Comparison of ENCODE assay signal across 29 cellular contexts in the genomic region with DNA sequence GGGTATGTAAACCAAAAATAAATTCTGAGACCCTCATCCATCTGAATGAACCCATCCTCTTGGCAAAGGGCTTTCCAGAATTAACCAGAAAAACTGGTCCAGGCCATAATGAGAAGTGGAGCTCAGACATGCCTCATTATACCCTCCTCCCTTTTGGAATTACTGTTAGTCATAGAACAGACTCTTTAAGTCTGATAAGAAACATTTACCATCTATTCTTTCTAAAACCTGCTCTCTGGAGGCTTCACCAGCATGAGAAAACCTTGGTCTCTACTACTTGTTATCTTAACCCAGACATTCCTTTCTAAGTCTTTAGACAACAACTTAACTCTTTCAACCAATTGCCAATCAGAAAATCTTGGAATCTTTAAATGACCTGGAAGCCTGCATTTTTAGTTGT.
"Had no signal": no experiment of that assay in that cellular context is flagged by ENCODE, and none has a peak within 500 bp of the region (broad histone marks: within the 10 kb centered on the region; RNA-seq: fewer than 3 reads in every experiment).

No MANE protein-coding gene starts in this region.

- DNase-seq: activated B cell treated with CpG ODN at 0.5 μM for 24 hours; activated CD4-positive, alpha-beta T cell treated with anti-CD3 and anti-CD28 coated beads for 48 hours; activated CD4-positive, alpha-beta T cell treated with anti-CD3 and anti-CD28 coated beads, Interleukin-2, amount 50 U/mL, for 1 hour; activated CD4-positive, alpha-beta T cell treated with anti-CD3 and anti-CD28 coated beads, Interleukin-2, amount 50 U/mL, for 48 hours; activated CD8-positive, alpha-beta memory T cell treated with anti-CD3 and anti-CD28 coated beads for 24 hours; activated CD8-positive, alpha-beta T cell treated with anti-CD3 and anti-CD28 coated beads for 36 hours; activated effector memory CD4-positive, alpha-beta T cell treated with Interleukin-2 at 50 U/mL for 16 hours; activated gamma-delta T cell treated with Interleukin-2 at 50 U/mL for 16 hours; activated naive CD4-positive, alpha-beta T cell treated with anti-CD3 and anti-CD28 coated beads, Interleukin-2, amount 50 U/mL, for 16 hours; activated naive CD4-positive, alpha-beta T cell treated with Interleukin-2 at 50 U/mL for 16 hours; activated T-cell treated with anti-CD3 and anti-CD28 coated beads, Interleukin-2, amount 50 U/mL, for 4 hours; amygdala; aorta; cortex of kidney; dermis blood vessel endothelial cell; effector CD4-positive, alpha-beta T cell; effector memory CD8-positive, alpha-beta T cell; esophagus squamous epithelium; foreskin fibroblast; head of caudate nucleus; hippocampal formation; T-helper 1 cell; T-helper 17 cell; T1000; WERI-Rb-1 had no signal

- H3K4me3 ChIP-seq: breast epithelium, esophagus squamous epithelium had no signal

- ATAC-seq: activated CD4-positive, CD25-positive, alpha-beta regulatory T cell treated with anti-CD3 and anti-CD28 coated beads, Interleukin-2, amount 50 U/mL, for 24 hours; activated CD8-positive, alpha-beta T cell treated with anti-CD3 and anti-CD28 coated beads for 36 hours; activated T-cell treated with anti-CD3 and anti-CD28 coated beads, Interleukin-2, amount 50 U/mL, for 4 hours; activated T-helper 17 cell treated with anti-CD3 and anti-CD28 coated beads, Interleukin-2, amount 50 U/mL, for 72 hours; effector memory CD8-positive, alpha-beta T cell; T-helper 17 cell had no signal

- H3K27me3 ChIP-seq: breast epithelium had no signal

- H3K9me3 ChIP-seq: breast epithelium, esophagus squamous epithelium had no signal

- H3K27ac ChIP-seq: breast epithelium, epithelial cell of prostate, esophagus squamous epithelium, WERI-Rb-1 had no signal

- H3K4me1 ChIP-seq: breast epithelium, esophagus squamous epithelium had no signal

- H3K36me3 ChIP-seq: breast epithelium, esophagus squamous epithelium, WERI-Rb-1 had no signal
